8 cellular contexts compared by ENCODE assay signal in the genomic region with DNA sequence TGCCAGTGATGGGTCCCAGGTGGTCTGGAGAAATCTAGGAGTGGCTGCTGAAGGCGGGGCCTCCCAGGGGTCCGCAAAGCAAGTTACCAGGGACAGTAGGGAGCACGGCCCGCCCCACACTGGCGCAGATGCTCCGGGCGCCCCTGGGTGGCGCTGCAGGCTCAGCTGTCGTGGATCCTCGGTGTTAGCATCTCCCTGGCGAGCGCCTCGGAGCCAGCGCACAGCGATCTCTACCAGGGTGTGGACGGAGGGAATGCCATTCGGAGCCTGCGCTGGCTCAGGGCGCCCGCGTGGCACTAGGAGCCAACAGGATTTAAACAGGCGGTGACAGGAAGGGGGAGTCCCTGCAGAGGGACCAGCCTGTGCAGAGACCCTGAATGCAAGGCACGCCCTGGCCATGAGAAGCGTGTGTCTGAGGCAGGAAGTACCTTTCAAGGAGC. TPM values are rescaled to one million over a fixed set of nuclear protein-coding genes. Genes with fewer than 3 reads are reported as not detected.
DNase-seq lines count a peak whose midpoint lies in the region; ATAC-seq and TF ChIP-seq lines count a peak whose summit lies in the region.

No MANE protein-coding gene starts in this region.

- peaks cover 2 to 7% of the 10 kb centered on the region in 2 donors for H3K36me3 ChIP-seq in lung (ENCODE audit: control insufficient read depth in 2 of 2, insufficient read depth in 2 of 2, low read length in 2 of 2)

- H3K27me3 ChIP-seq in lung (ENCODE audit: control insufficient read depth, insufficient read depth), result no peaks in the 10 kb centered on the region

- peak; percentile 58 for TF ChIP-seq CTCF in lung (IDR thresholded peaks at IDR 0.05; ENCODE audit: control extremely low read depth, extremely low read depth)

- DNase-seq in 8988T, result peak; percentile 98
- peak; percentile 88 for DNase-seq in NCI-H748 (lab: John Stamatoyannopoulos, UW; ENCODE audit: unreplicated experiment)
- peak; percentile 45 to 55 for DNase-seq in activated CD4-positive, alpha-beta T cell treated with anti-CD3 and anti-CD28 coated beads, Interleukin-2, amount 50 U/mL, for 4 hours
- DNase-seq in effector CD8-positive, alpha-beta T cell (lab: John Stamatoyannopoulos, UW), result peak; percentile 22
- DNase-seq in lung (ENCODE audit: low spot score), result peak; percentile 76
- peak; percentile 39 for DNase-seq in stimulated activated CD8-positive, alpha-beta memory T cell treated with anti-CD3 and anti-CD28 coated beads, Interleukin-12 subunit alpha, Interleukin-12 subunit beta, amount 100 ng/mL, for 1 hour (ENCODE audit: low read depth)

- H3K9me3 ChIP-seq in lung (ENCODE audit: control insufficient read depth in 2 of 2, insufficient read depth in 1 of 2, low read length in 1 of 2), result no peaks in the 10 kb centered on the region

- peak; percentile 73 for ATAC-seq in GM18861 (IDR thresholded peaks at IDR 0.05; ENCODE audit: unreplicated experiment)
- peak; percentile 66 for ATAC-seq in HG03442 (IDR thresholded peaks at IDR 0.05; ENCODE audit: unreplicated experiment)
- peak; percentile 82 for ATAC-seq in lung (ENCODE audit: insufficient read depth, low FRiP score)

- 4% methylated on average over 24 of the region's 24 CpGs for WGBS in lung, 2 donors

- H3K27ac ChIP-seq in lung (ENCODE audit: low read depth in 1 of 2, low read length in 1 of 2), result no peak overlapping the region

- H3K4me3 ChIP-seq in lung, result no peak overlapping the region

- H3K4me1 ChIP-seq in lung (ENCODE audit: control insufficient read depth in 2 of 2, insufficient read depth in 2 of 2, low read length in 2 of 2), result peaks cover 0 to 4% of the 10 kb centered on the region in 2 donors

RNA-seq across cellular contexts. Expression of gene FADS3, which starts 20.2 kb away (rescaled TPM):
- 10 to 100 TPM; 12.3 to 64.8 TPM for total RNA-seq in lung
- polyA plus RNA-seq in lung, result 10 to 100 TPM; 52.7 to 56.2 TPM

RNA-seq across cellular contexts. Expression of gene FADS2, which starts 43.1 kb away (rescaled TPM):
- 100 to 1,000 TPM in 1 of 2 donors, 10 to 100 TPM in 1; 44.5 to 165 TPM for total RNA-seq in lung
- polyA plus RNA-seq in lung, result 10 to 100 TPM; 58.9 to 98.6 TPM

RNA-seq across cellular contexts. Expression of gene RAB3IL1, which starts 46.2 kb away (rescaled TPM):
- 10 to 100 TPM in 1 of 2 donors, 1 to 10 TPM in 1; 8.8 to 10.9 TPM for total RNA-seq in lung
- polyA plus RNA-seq in lung, result 10 to 100 TPM in 1 of 2 donors, 1 to 10 TPM in 1; 6.7 to 20.8 TPM

RNA-seq across cellular contexts. Expression of gene FADS1, which starts 54.4 kb away (rescaled TPM):
- total RNA-seq in lung, result 100 to 1,000 TPM in 1 of 2 donors, 10 to 100 TPM in 1; 35.7 to 102 TPM
- 10 to 100 TPM; 35.1 to 54.3 TPM for polyA plus RNA-seq in lung

Comparison
In these comparisons a context has a peak if more than half of its experiments do, and no peak if none do; other contexts are left out.
1. DNase-seq: peak in every context shown above with its lines; median percentile 98 in 8988T; 88 in NCI-H748; 76 in lung; 50 in activated CD4-positive, alpha-beta T cell treated with anti-CD3 and anti-CD28 coated beads, Interleukin-2, amount 50 U/mL, for 4 hours; 39 in stimulated activated CD8-positive, alpha-beta memory T cell treated with anti-CD3 and anti-CD28 coated beads, Interleukin-12 subunit alpha, Interleukin-12 subunit beta, amount 100 ng/mL, for 1 hour; 22 in effector CD8-positive, alpha-beta T cell.